In genomic region chr1:93670141-93670540, GRCh38 we compare ENCODE assay signal across 14 cellular contexts. TPM values are rescaled to one million over a fixed set of nuclear protein-coding genes. Genes with fewer than 3 reads are reported as not detected.
DNase-seq lines count a peak whose midpoint lies in the region; ATAC-seq, FAIRE-seq and TF ChIP-seq lines count a peak whose summit lies in the region.
"Had no signal": no experiment of that assay in that cellular context is flagged by ENCODE, and none has a peak within 500 bp of the region (broad histone marks: within the 10 kb centered on the region; RNA-seq: fewer than 3 reads in every experiment).

No MANE protein-coding gene starts in this region.

- CTCF ChIA-PET in CD4-positive, alpha-beta memory T cell (lab: Charles Lee; ENCODE audit: partially characterized antibody) = no interaction called here

- POLR2A ChIA-PET in CD4-positive, alpha-beta memory T cell (lab: Charles Lee; ENCODE audit: partially characterized antibody) = no interaction called here

- H3K4me1 Mint-ChIP-seq in activated naive CD8-positive, alpha-beta T cell treated with anti-CD3 and anti-CD28 coated beads, Interleukin-2, amount 50 U/mL, for 24 hours = no peaks in the 10 kb centered on the region
- H3K4me1 Mint-ChIP-seq in CD4-positive, alpha-beta memory T cell = peaks cover 0 to 1% (median 0%) of the 10 kb centered on the region in 4 donors

- H3K4me3 Mint-ChIP-seq in activated naive CD8-positive, alpha-beta T cell treated with anti-CD3 and anti-CD28 coated beads, Interleukin-2, amount 50 U/mL, for 24 hours = no peak overlapping the region
- no peak overlapping the region for H3K4me3 Mint-ChIP-seq in CD4-positive, alpha-beta memory T cell
- H3K4me3 Mint-ChIP-seq: activated naive CD8-positive, alpha-beta T cell; T-helper 1 cell treated with Interleukin-12 subunit alpha and Interleukin-12 subunit beta and Interleukin-4 antibody, amounts not matched to agents 30 μg/mL and 1 μg/mL, for 36 hours had no signal

- no peaks in the 10 kb centered on the region for H3K27me3 ChIP-seq in ovary
- H3K27me3 ChIP-seq in CD4-positive, alpha-beta memory T cell (ENCODE audit: insufficient read depth, low read length) = no peaks in the 10 kb centered on the region

- no peak overlapping the region for H3K4me3 ChIP-seq in ovary
- no peak overlapping the region for H3K4me3 ChIP-seq in CD4-positive, alpha-beta memory T cell (ENCODE audit: low read length in 2 of 2)

- H3K27me3 Mint-ChIP-seq in activated naive CD8-positive, alpha-beta T cell treated with anti-CD3 and anti-CD28 coated beads, Interleukin-2, amount 50 U/mL, for 24 hours = no peaks in the 10 kb centered on the region
- H3K27me3 Mint-ChIP-seq in CD4-positive, alpha-beta memory T cell = peaks cover 0 to 4% of the 10 kb centered on the region in 2 donors
- H3K27me3 Mint-ChIP-seq: activated naive CD8-positive, alpha-beta T cell had no signal

- H3K27ac Mint-ChIP-seq in activated naive CD8-positive, alpha-beta T cell treated with anti-CD3 and anti-CD28 coated beads, Interleukin-2, amount 50 U/mL, for 24 hours = no peak overlapping the region
- no peak overlapping the region for H3K27ac Mint-ChIP-seq in CD4-positive, alpha-beta memory T cell
- H3K27ac Mint-ChIP-seq: activated naive CD8-positive, alpha-beta T cell; T-helper 1 cell treated with Interleukin-12 subunit alpha and Interleukin-12 subunit beta and Interleukin-4 antibody, amounts not matched to agents 30 μg/mL and 1 μg/mL, for 36 hours had no signal

- DNase-seq in Daoy (ENCODE audit: low read depth) = peak; percentile 90
- peak; percentile 74 for DNase-seq in RCC 7860 (ENCODE audit: low spot score)
- peak; percentile 73 for DNase-seq in fibroblast of gingiva (ENCODE audit: low read depth)
- peak; percentile 54 to 67 (median 61) for DNase-seq in ovary
- DNase-seq in HuH-7 (ENCODE audit: low spot score) = no peak
- no peak for DNase-seq in activated naive CD8-positive, alpha-beta T cell treated with anti-CD3 and anti-CD28 coated beads, Interleukin-2, amount 50 U/mL, for 24 hours
- DNase-seq in OCI-M2 (lab: John Stamatoyannopoulos, UW; ENCODE audit: unreplicated experiment) = no peak
- no peak for DNase-seq in CD4-positive, alpha-beta memory T cell
- DNase-seq: hippocampal formation; NCI-H1694; retina; stimulated activated naive CD4-positive, alpha-beta T cell had no signal

- peak overlapping the region in 1 of 2 donors; percentile 27 for H3K27ac ChIP-seq in ovary
- no peak overlapping the region for H3K27ac ChIP-seq in CD4-positive, alpha-beta memory T cell (ENCODE audit: low read depth, low read length)

- no peaks in the 10 kb centered on the region for H3K9me3 Mint-ChIP-seq in activated naive CD8-positive, alpha-beta T cell treated with anti-CD3 and anti-CD28 coated beads, Interleukin-2, amount 50 U/mL, for 24 hours
- no peaks in the 10 kb centered on the region for H3K9me3 Mint-ChIP-seq in CD4-positive, alpha-beta memory T cell
- H3K9me3 Mint-ChIP-seq: T-helper 1 cell treated with Interleukin-12 subunit alpha and Interleukin-12 subunit beta and Interleukin-4 antibody, amounts not matched to agents 30 μg/mL and 1 μg/mL, for 36 hours had no signal

- H3K36me3 Mint-ChIP-seq in activated naive CD8-positive, alpha-beta T cell treated with anti-CD3 and anti-CD28 coated beads, Interleukin-2, amount 50 U/mL, for 24 hours (ENCODE audit: low read depth) = no peaks in the 10 kb centered on the region
- H3K36me3 Mint-ChIP-seq in CD4-positive, alpha-beta memory T cell = no peaks in the 10 kb centered on the region
- H3K36me3 Mint-ChIP-seq: activated naive CD8-positive, alpha-beta T cell had no signal

- no peaks in the 10 kb centered on the region for H3K9me3 ChIP-seq in ovary
- H3K9me3 ChIP-seq in CD4-positive, alpha-beta memory T cell (ENCODE audit: control insufficient read depth in 1 of 2, low read length in 2 of 2) = no peaks in the 10 kb centered on the region

- ATAC-seq in activated naive CD8-positive, alpha-beta T cell treated with anti-CD3 and anti-CD28 coated beads, Interleukin-2, amount 50 U/mL, for 24 hours = no peak

- TF ChIP-seq EP300 in ovary (IDR thresholded peaks at IDR 0.05) = no peak

- intact Hi-C loops in ovary (cut with DNase I) = no loop called here
- intact Hi-C loops in CD4-positive, alpha-beta memory T cell (cut with micrococcal nuclease) = no loop called here

- no peak for TF ChIP-seq POLR2A in ovary (IDR thresholded peaks at IDR 0.05)

- no peak for TF ChIP-seq CTCF in ovary (IDR thresholded peaks at IDR 0.05)

- FAIRE-seq in RCC 7860 (lab: Jason Lieb, UNC) = peak; percentile 73

- WGBS in ovary, 3 donors = 21 to 42% (median 21%) methylated on average over 1 of the region's 1 CpG

- H3K36me3 ChIP-seq in ovary = no peaks in the 10 kb centered on the region
- no peaks in the 10 kb centered on the region for H3K36me3 ChIP-seq in CD4-positive, alpha-beta memory T cell (ENCODE audit: insufficient read depth, low read length)

- H3K4me1 ChIP-seq in ovary (ENCODE audit: insufficient read depth) = peaks cover 36% of the 10 kb centered on the region
- H3K4me1 ChIP-seq in CD4-positive, alpha-beta memory T cell (ENCODE audit: insufficient read depth, low read length) = no peaks in the 10 kb centered on the region

RNA-seq across cellular contexts. Expression of gene BCAR3, which starts 11.5 kb away (rescaled TPM):
- total RNA-seq in Daoy (2014; rRNA removed; shearing (Covaris generic)) = 70.5 and 78.2 TPM in 2 replicates
- 10 to 100 TPM; 13.8 to 30.8 (median 17.5) TPM for total RNA-seq in ovary
- polyA plus RNA-seq in ovary = 10 to 100 TPM; 14.7 to 23.0 TPM
- 1 to 10 TPM; 1.0 to 1.2 TPM for total RNA-seq in CD4-positive, alpha-beta memory T cell
- under 1 TPM; 0.39 to 0.49 TPM for polyA plus RNA-seq in CD4-positive, alpha-beta memory T cell

Comparison
In these comparisons a context has a peak if more than half of its experiments do, and no peak if none do; other contexts are left out.
1. DNase-seq: peak in Daoy (single experiment), RCC 7860 (single experiment), fibroblast of gingiva (single experiment) and ovary (5 of 5); none in HuH-7 (single experiment), activated naive CD8-positive, alpha-beta T cell treated with anti-CD3 and anti-CD28 coated beads, Interleukin-2, amount 50 U/mL, for 24 hours (single experiment), OCI-M2 (single experiment) and CD4-positive, alpha-beta memory T cell (0 of 5).
2. RNA of gene BCAR3, which starts 11.5 kb away (total RNA-seq): 70.5 to 78.2 TPM in Daoy and 13.8 to 30.8 TPM in ovary; 1.0 to 1.2 TPM in CD4-positive, alpha-beta memory T cell; every median in the first group is over 4 times any median in the second.